Comparison of ENCODE assay signal across 1 cellular context in the genomic region with DNA sequence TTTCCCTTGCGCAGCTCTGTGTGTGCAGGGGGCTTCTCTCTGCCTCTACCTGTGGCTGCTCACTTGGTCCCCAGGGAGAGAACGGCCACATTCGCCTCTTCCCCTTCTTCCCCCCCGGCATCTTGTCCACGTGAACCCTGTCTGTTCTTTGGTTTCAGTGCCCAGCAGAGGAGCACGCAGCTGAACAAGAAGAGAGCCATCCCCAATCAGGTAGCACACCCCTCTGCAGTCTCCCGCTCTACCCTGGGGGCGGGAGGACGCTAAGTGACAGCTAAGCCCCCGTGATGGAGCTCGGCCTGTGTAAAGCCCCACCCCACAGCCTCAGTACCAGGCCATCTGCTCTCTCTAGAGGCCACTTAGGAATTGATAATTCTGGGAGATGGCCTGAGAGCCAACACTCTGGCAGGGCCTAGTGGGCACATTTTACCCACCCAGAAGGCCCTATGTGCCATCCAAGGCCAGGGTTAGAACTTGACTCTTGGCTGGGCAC.
TF ChIP-seq lines count a peak whose summit lies in the region.

No MANE protein-coding gene starts in this region.

TF ChIP-seq in H1, 55 proteins besides CTCF, POLR2A, EP300 and RAD21:
- no peak for TF ChIP-seq ZNF274 (IDR thresholded peaks at IDR 0.05; ENCODE audit: borderline replicate concordance, extremely low read depth, low read length)
- no peak for TF ChIP-seq USF2 (IDR thresholded peaks at IDR 0.05; ENCODE audit: low read length)
- TF ChIP-seq TAF7 (optimal IDR thresholded peaks at IDR 0.05; ENCODE audit: borderline replicate concordance, low read depth, low read length): no peak
- TF ChIP-seq TCF12 (IDR thresholded peaks at IDR 0.05; ENCODE audit: low read depth, low read length): no peak
- no peak for TF ChIP-seq E2F6 (IDR thresholded peaks at IDR 0.05)
- TF ChIP-seq NANOG (IDR thresholded peaks at IDR 0.05; ENCODE audit: insufficient read depth, low read depth, low read length, poor library complexity, severe bottlenecking): no peak
- TF ChIP-seq TBP (IDR thresholded peaks at IDR 0.05; ENCODE audit: low read depth, low read length): no peak
- TF ChIP-seq CHD2 (IDR thresholded peaks at IDR 0.05; ENCODE audit: low read length): no peak
- no peak for TF ChIP-seq CEBPB (IDR thresholded peaks at IDR 0.05; ENCODE audit: low read depth, low read length)
- no peak for TF ChIP-seq NRF1 (IDR thresholded peaks at IDR 0.05; ENCODE audit: low read depth, low read length)
- TF ChIP-seq HDAC6 (IDR thresholded peaks at IDR 0.05; ENCODE audit: low read depth, low read length): no peak
